In genomic region chr13:36981156-36981743, GRCh38 we compare ENCODE assay signal across 8 cellular contexts. TPM values are rescaled to one million over a fixed set of nuclear protein-coding genes. Genes with fewer than 3 reads are reported as not detected.
DNase-seq lines count a peak whose midpoint lies in the region; ATAC-seq and TF ChIP-seq lines count a peak whose summit lies in the region.

No MANE protein-coding gene starts in this region.

- peaks cover 17% of the 10 kb centered on the region for H3K4me1 ChIP-seq in OCI-LY7 (ENCODE audit: insufficient read depth, low read length, poor library complexity, severe bottlenecking)

- H3K36me3 ChIP-seq in OCI-LY7 (ENCODE audit: insufficient read depth, low read length) = peaks cover 94% of the 10 kb centered on the region

- no peaks in the 10 kb centered on the region for H3K9me2 ChIP-seq in OCI-LY7 (ENCODE audit: insufficient read depth, low read length)

- peak overlapping the region; percentile 82 for H3K27ac Mint-ChIP-seq in progenitor cell of endocrine pancreas

- no peak overlapping the region for H3K4me3 Mint-ChIP-seq in progenitor cell of endocrine pancreas (ENCODE audit: low read depth)

- no peaks in the 10 kb centered on the region for H3K27me3 Mint-ChIP-seq in progenitor cell of endocrine pancreas

- no TSS peak for BruUV-seq in OCI-LY7 (replicated peaks; lab: Mats Ljungman, UMichigan)

- DNase-seq in NCI-H2171 treated with DMSO at 0.1 percent for 48 hours (lab: John Stamatoyannopoulos, UW) (peak; percentile 26), NCI-H2171 (lab: John Stamatoyannopoulos, UW) (no peak), OCI-LY7 (ENCODE audit: low spot score) (peak; percentile 76), epithelial cell of esophagus (ENCODE audit: low read depth) (peak; percentile 57), progenitor cell of endocrine pancreas (ENCODE audit: low spot score, unreplicated experiment) (no peak), C1 segment of cervical spinal cord (lab: John Stamatoyannopoulos, UW) (no peak)

- H3K27ac ChIP-seq in OCI-LY7 (ENCODE audit: low read depth, low read length, poor library complexity, severe bottlenecking) = peak overlapping the region; percentile 31

- H3K9me3 ChIP-seq in OCI-LY7 (ENCODE audit: low read length) = no peaks in the 10 kb centered on the region

- TF ChIP-seq CTCF in OCI-LY7 (conservative IDR thresholded peaks at IDR 0.05; ENCODE audit: low read length) (peak; percentile 92), epithelial cell of esophagus (IDR thresholded peaks at IDR 0.05; ENCODE audit: insufficient read depth, low read depth, low read length, missing control alignments) (peak; percentile 33), progenitor cell of endocrine pancreas (IDR thresholded peaks at IDR 0.05; ENCODE audit: unreplicated experiment) (peak; percentile 71)

- no peak overlapping the region for H2AFZ ChIP-seq in OCI-LY7 (ENCODE audit: low read length)

- no peaks in the 10 kb centered on the region for H3K4me1 Mint-ChIP-seq in progenitor cell of endocrine pancreas (ENCODE audit: low read depth)

- H4K20me1 ChIP-seq in OCI-LY7 (ENCODE audit: insufficient read depth, low read length) = no peaks in the 10 kb centered on the region

- POLR2A ChIA-PET in OCI-LY7 (lab: Charles Lee) = interaction anchor here (0.6 to 2.6 kb wide), 6 partner anchors 18 to 722 kb away, joined by 3 to 5 read pairs (median 3); partner anchors contain the start of gene ALG5

- ATAC-seq in HG03095 (IDR thresholded peaks at IDR 0.05; ENCODE audit: unreplicated experiment) (peak; percentile 48), HG02970 (IDR thresholded peaks at IDR 0.05; ENCODE audit: low FRiP score, unreplicated experiment) (no peak)

- no peaks in the 10 kb centered on the region for H3K9me3 Mint-ChIP-seq in progenitor cell of endocrine pancreas (ENCODE audit: low read depth)

- H3K4me3 ChIP-seq in OCI-LY7 (ENCODE audit: low read depth, low read length, poor library complexity, severe bottlenecking) (no peak overlapping the region), epithelial cell of esophagus (ENCODE audit: low read length) (no peak overlapping the region)

- intact Hi-C loops in OCI-LY7 (cut with micrococcal nuclease; ENCODE audit: unreplicated experiment) = loop anchor here (1.0 to 10.0 kb wide), 2 partner anchors 123 to 556 kb away; no protein-coding TSS in a partner anchor

- CTCF ChIA-PET in OCI-LY7 (lab: Charles Lee; ENCODE audit: unreplicated experiment) = interaction anchor here (0.7 to 1.5 kb wide), 3 partner anchors 16 to 123 kb away, joined by 3 to 12 read pairs (median 3); no protein-coding TSS in a partner anchor

- H3K4me2 ChIP-seq in OCI-LY7 (ENCODE audit: low read length) = no peak overlapping the region

- peaks cover 21% of the 10 kb centered on the region for H3K36me3 Mint-ChIP-seq in progenitor cell of endocrine pancreas (ENCODE audit: insufficient read depth)

- H3K79me2 ChIP-seq in OCI-LY7 (ENCODE audit: insufficient read depth, low read depth, low read length) = no peaks in the 10 kb centered on the region

RNA-seq across cellular contexts. Expression of gene ALG5, which starts 17.9 kb away (rescaled TPM):
- 23.8 and 25.3 TPM in 2 replicates for total RNA-seq in OCI-LY7 (2014; rRNA removed; shearing (Covaris generic))
- total RNA-seq in OCI-LY7 (2022) (28.8 and 31.6 TPM in 2 replicates), progenitor cell of endocrine pancreas (29.2 and 34.6 TPM in 2 replicates)

RNA-seq across cellular contexts. Expression of gene EXOSC8, which starts 19.3 kb away (rescaled TPM):
- total RNA-seq in OCI-LY7 (2014; rRNA removed; shearing (Covaris generic)) = 96.0 and 106 TPM in 2 replicates
- 140 and 141 TPM in 2 replicates for total RNA-seq in OCI-LY7 (2022)
- total RNA-seq in progenitor cell of endocrine pancreas = 65.6 and 75.0 TPM in 2 replicates

Comparison
In these comparisons a context has a peak if more than half of its experiments do, and no peak if none do; other contexts are left out.
1. DNase-seq: peak in NCI-H2171 treated with DMSO at 0.1 percent for 48 hours (single experiment), OCI-LY7 (single experiment) and epithelial cell of esophagus (single experiment); none in NCI-H2171 (single experiment), progenitor cell of endocrine pancreas (single experiment) and C1 segment of cervical spinal cord (0 of 14).
2. CTCF ChIP-seq: peak in every context shown above with its lines; median percentile 92 in OCI-LY7; 71 in progenitor cell of endocrine pancreas; 33 in epithelial cell of esophagus.